ENCODE assay signal across 10 cellular contexts in the genomic region with DNA sequence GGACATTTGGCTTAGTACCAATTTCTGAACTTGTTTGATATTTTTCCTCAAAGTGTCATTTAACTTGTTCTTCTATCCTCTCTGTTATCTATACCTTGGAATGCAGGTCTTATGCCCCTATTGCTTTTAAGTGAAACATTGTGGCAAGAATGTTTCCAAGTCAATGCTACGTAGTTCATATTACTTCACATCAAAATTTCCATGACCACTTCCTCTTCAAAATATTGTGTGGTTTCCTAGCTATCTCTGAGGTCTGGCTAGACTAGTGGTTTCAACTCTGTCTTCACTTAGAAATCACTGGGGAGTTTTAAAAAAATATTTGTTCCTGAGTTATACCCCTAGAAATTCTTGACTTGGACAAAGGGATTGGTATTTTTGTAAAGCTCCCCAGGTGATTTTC. TPM values are rescaled to one million over a fixed set of nuclear protein-coding genes. Genes with fewer than 3 reads are reported as not detected.
A peak's percentile ranks its signal among the peaks of the same experiment; 100 is the strongest.
DNase-seq lines count a peak whose midpoint lies in the region; ATAC-seq and TF ChIP-seq lines count a peak whose summit lies in the region.
"Had no signal": no experiment of that assay in that cellular context is flagged by ENCODE, and none has a peak within 500 bp of the region (broad histone marks: within the 10 kb centered on the region; RNA-seq: fewer than 3 reads in every experiment).

No MANE protein-coding gene starts in this region.

- CTCF ChIA-PET in activated B cell treated with CpG ODN at 0.5 μM for 24 hours (lab: Charles Lee), result interaction anchor here (1.0 to 1.3 kb wide), 3 partner anchors 20 to 70 kb away, joined by 4 to 7 read pairs (median 7); a partner anchor contains a TSS
- CTCF ChIA-PET in Caco-2 (lab: Charles Lee), result no interaction called here

- H3K27me3 Mint-ChIP-seq in activated B cell treated with CpG ODN at 0.5 μM for 24 hours, result no peaks in the 10 kb centered on the region
- H3K27me3 Mint-ChIP-seq in naive thymus-derived CD8-positive, alpha-beta T cell, result no peaks in the 10 kb centered on the region
- H3K27me3 Mint-ChIP-seq in Caco-2 (ENCODE audit: insufficient read depth, unreplicated experiment), result no peaks in the 10 kb centered on the region
- H3K27me3 Mint-ChIP-seq: brain had no signal

- no peak overlapping the region for H3K4me3 ChIP-seq in H7 (ENCODE audit: insufficient read depth, low read depth, low read length)
- H3K4me3 ChIP-seq in Caco-2 (ENCODE audit: low read depth, low read length), result no peak overlapping the region

- H3K27me3 ChIP-seq in H7 (ENCODE audit: control insufficient read depth, insufficient read depth, low read length) (no peaks in the 10 kb centered on the region), Caco-2 (replicated peaks; ENCODE audit: control insufficient read depth, insufficient read depth, low read length) (no peaks in the 10 kb centered on the region)

- H3K4me1 ChIP-seq in Caco-2, result peaks cover 15% of the 10 kb centered on the region

- peaks cover 68% of the 10 kb centered on the region for H3K4me1 Mint-ChIP-seq in activated B cell treated with CpG ODN at 0.5 μM for 24 hours
- peaks cover 20 to 58% (median 53%) of the 10 kb centered on the region in 4 donors for H3K4me1 Mint-ChIP-seq in naive thymus-derived CD8-positive, alpha-beta T cell
- H3K4me1 Mint-ChIP-seq in Caco-2 (ENCODE audit: low read depth, unreplicated experiment), result peaks cover 20% of the 10 kb centered on the region
- H3K4me1 Mint-ChIP-seq: brain had no signal

- intact Hi-C loops in activated B cell treated with CpG ODN at 0.5 μM for 24 hours (cut with micrococcal nuclease), result loop anchor here (1.0 to 10.0 kb wide), 7 partner anchors 20 to 1623 kb away; a partner anchor contains a TSS
- intact Hi-C loops in Caco-2 (cut with micrococcal nuclease; ENCODE audit: unreplicated experiment), result no loop called here

- DNase-seq in activated B cell treated with CpG ODN at 0.5 μM for 24 hours, result no peak
- peak in 5 of 10 donors; percentile 30 to 90 (median 81) for DNase-seq in naive thymus-derived CD8-positive, alpha-beta T cell
- no peak for DNase-seq in NCI-H526 treated with DMSO at 0.1 percent for 48 hours (lab: John Stamatoyannopoulos, UW)
- DNase-seq in stimulated activated CD4-positive, alpha-beta T cell treated with anti-CD3 and anti-CD28 coated beads, Interleukin-4, amount 100 ng/mL, for 24 hours, result no peak
- DNase-seq in H7, result no peak
- no peak for DNase-seq in Caco-2
- DNase-seq: stimulated activated CD4-positive, alpha-beta T cell treated with anti-CD3 and anti-CD28 coated beads, Interleukin-2, amount 100 ng/mL, for 24 hours had no signal

- POLR2A ChIA-PET in activated B cell treated with CpG ODN at 0.5 μM for 24 hours (lab: Charles Lee) (interaction anchor here (0.9 to 6.8 kb wide), 6 partner anchors 15 to 72 kb away, joined by 4 to 75 read pairs (median 5); a partner anchor contains a TSS), Caco-2 (lab: Charles Lee) (no interaction called here)
- POLR2A ChIA-PET in naive thymus-derived CD8-positive, alpha-beta T cell (lab: Charles Lee), result interaction anchor here (1.1 to 5.2 kb wide), 2 partner anchors 20 to 882 kb away, joined by 3 to 59 read pairs; a partner anchor contains a TSS

- peaks cover 6% of the 10 kb centered on the region for H3K9me3 ChIP-seq in Caco-2

- H3K36me3 Mint-ChIP-seq in activated B cell treated with CpG ODN at 0.5 μM for 24 hours (ENCODE audit: low read depth) (no peaks in the 10 kb centered on the region), Caco-2 (ENCODE audit: insufficient read depth, unreplicated experiment) (peaks cover 6% of the 10 kb centered on the region)
- H3K36me3 Mint-ChIP-seq in naive thymus-derived CD8-positive, alpha-beta T cell, result peaks cover 0 to 8% (median 8%) of the 10 kb centered on the region in 3 donors

- H3K9me3 Mint-ChIP-seq in activated B cell treated with CpG ODN at 0.5 μM for 24 hours (peaks cover 3% of the 10 kb centered on the region), Caco-2 (ENCODE audit: unreplicated experiment) (peaks cover 20% of the 10 kb centered on the region)
- peaks cover 0 to 13% (median 6%) of the 10 kb centered on the region in 9 donors for H3K9me3 Mint-ChIP-seq in naive thymus-derived CD8-positive, alpha-beta T cell

- peak; percentile 47 for ATAC-seq in GM18858 (IDR thresholded peaks at IDR 0.05; ENCODE audit: unreplicated experiment)
- peak; percentile 49 for ATAC-seq in HG03442 (IDR thresholded peaks at IDR 0.05; ENCODE audit: unreplicated experiment)
- ATAC-seq in activated B cell treated with CpG ODN at 0.5 μM for 24 hours (ENCODE audit: low read depth), result peak; percentile 72
- ATAC-seq in naive thymus-derived CD8-positive, alpha-beta T cell, result peak; percentile 78 to 93

- no TSS peak for BruUV-seq in Caco-2 (replicated peaks; lab: Mats Ljungman, UMichigan)

- H3K36me3 ChIP-seq in H7 (replicated peaks; ENCODE audit: control insufficient read depth, insufficient read depth, low read length) (no peaks in the 10 kb centered on the region), Caco-2 (ENCODE audit: control insufficient read depth, insufficient read depth, low read length) (no peaks in the 10 kb centered on the region)

- peak overlapping the region; percentile 86 for H3K27ac Mint-ChIP-seq in activated B cell treated with CpG ODN at 0.5 μM for 24 hours
- H3K27ac Mint-ChIP-seq in naive thymus-derived CD8-positive, alpha-beta T cell, result peak overlapping the region; percentile 83 to 98 (median 93)
- no peak overlapping the region for H3K27ac Mint-ChIP-seq in Caco-2 (ENCODE audit: unreplicated experiment)

- peak overlapping the region; percentile 60 for H3K4me3 Mint-ChIP-seq in activated B cell treated with CpG ODN at 0.5 μM for 24 hours
- H3K4me3 Mint-ChIP-seq in naive thymus-derived CD8-positive, alpha-beta T cell, result peak overlapping the region in 9 of 10 donors; percentile 35 to 83 (median 64)
- no peak overlapping the region for H3K4me3 Mint-ChIP-seq in Caco-2 (ENCODE audit: unreplicated experiment)
- H3K4me3 Mint-ChIP-seq: brain had no signal

- TF ChIP-seq CTCF in activated B cell treated with CpG ODN at 0.5 μM for 24 hours (IDR thresholded peaks at IDR 0.05) (no peak), Caco-2 (IDR thresholded peaks at IDR 0.05; ENCODE audit: insufficient read depth in 1 of 2, low read depth in 1 of 2, low read length in 1 of 2, severe bottlenecking in 1 of 2, unreplicated experiment in 1 of 2) (no peak)

RNA-seq across cellular contexts. Expression of a gene that starts 20.2 kb away (rescaled TPM):
- total RNA-seq in activated B cell treated with CpG ODN at 0.5 μM for 24 hours, result 40.2 and 43.7 TPM in 2 replicates
- total RNA-seq in naive thymus-derived CD8-positive, alpha-beta T cell, result 10 to 100 TPM; 13.6 to 14.7 TPM
- polyA plus RNA-seq in naive thymus-derived CD8-positive, alpha-beta T cell, result 10 to 100 TPM in 1 of 3 donors, 1 to 10 TPM in 2; 6.4 to 13.7 (median 8.9) TPM
- total RNA-seq in H7 (2014; rRNA removed; shearing (Covaris generic)), result 4.0 and 6.1 TPM in 2 replicates
- 24.8 and 32.3 TPM in 2 replicates for total RNA-seq in Caco-2 (2022)
